18 cellular contexts compared by ENCODE assay signal in the genomic region with DNA sequence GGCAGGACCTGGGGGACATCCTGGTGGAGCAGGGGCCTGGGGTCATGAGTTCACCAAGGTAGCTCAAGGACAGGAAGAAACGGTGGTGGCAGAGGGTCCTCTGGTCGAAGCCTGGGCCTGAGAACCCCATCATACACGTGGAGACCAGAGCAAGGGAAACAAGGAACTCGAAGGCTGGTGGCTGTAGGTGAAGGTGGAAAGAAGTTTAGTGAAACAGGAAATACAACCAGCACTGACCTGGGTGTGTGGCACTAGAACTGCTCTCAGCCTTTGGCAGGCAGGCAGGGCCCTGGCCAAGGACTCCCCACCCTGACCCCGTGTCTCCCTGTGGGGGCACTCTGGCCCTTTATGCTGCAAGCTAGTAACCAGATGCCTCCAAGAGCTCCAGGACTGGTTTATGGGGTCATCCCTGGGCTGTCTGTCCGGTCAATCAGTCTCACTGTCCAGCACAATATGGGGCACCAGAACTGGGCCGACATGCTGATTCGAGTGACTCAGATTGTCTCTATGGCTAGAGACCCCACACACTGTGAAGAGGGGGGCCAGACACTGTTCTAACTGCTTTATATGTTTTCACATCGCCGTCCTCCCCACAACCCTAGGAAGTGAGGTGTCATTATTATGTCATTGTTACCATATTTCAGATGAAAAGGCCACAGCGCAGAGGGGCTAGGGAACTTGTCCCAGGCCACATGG. TPM values are rescaled to one million over a fixed set of nuclear protein-coding genes. Genes with fewer than 3 reads are reported as not detected.
"Had no signal": no experiment of that assay in that cellular context is flagged by ENCODE, and none has a peak within 500 bp of the region (broad histone marks: within the 10 kb centered on the region; RNA-seq: fewer than 3 reads in every experiment).

No MANE protein-coding gene starts in this region.

- H3K36me3 ChIP-seq: prostate gland, thyroid gland had no signal

- DNase-seq: activated CD8-positive, alpha-beta T cell treated with anti-CD3 and anti-CD28 coated beads, Interleukin-2, amount 10 ng/mL, durations not matched to agents 7 days and 5 days; activated naive CD4-positive, alpha-beta T cell treated with Interleukin-2 at 50 U/mL for 16 hours; dorsolateral prefrontal cortex; left ventricle myocardium inferior; occipital lobe; stimulated activated CD4-positive, alpha-beta T cell treated with anti-CD3 and anti-CD28 coated beads, Interleukin-15, amount 100 ng/mL, for 24 hours; stimulated activated CD4-positive, alpha-beta T cell treated with anti-CD3 and anti-CD28 coated beads, Interleukin-4, amount 100 ng/mL, for 1 hour; stimulated activated naive B cell treated with anti-CD40 and anti-IgM and Interleukin-4, amounts not matched to agents 10 μg/mL and 1 μg/mL and 100 μg/mL, for 72 hours; thyroid gland; WERI-Rb-1 had no signal

- H3K4me3 ChIP-seq: cardiac muscle cell, dorsolateral prefrontal cortex, left ventricle myocardium inferior, prostate gland, skin epidermis, thyroid gland had no signal

- H3K4me3 Mint-ChIP-seq: activated CD8-positive, alpha-beta T cell treated with anti-CD3 and anti-CD28 coated beads, Interleukin-2, amount 10 ng/mL, durations not matched to agents 7 days and 5 days had no signal

- H3K9me3 ChIP-seq: left ventricle myocardium inferior, prostate gland, thyroid gland had no signal

- H3K27ac Mint-ChIP-seq: activated CD8-positive, alpha-beta T cell treated with anti-CD3 and anti-CD28 coated beads, Interleukin-2, amount 10 ng/mL, durations not matched to agents 7 days and 5 days; stimulated activated naive B cell treated with anti-CD40 and anti-IgM and Interleukin-4, amounts not matched to agents 10 μg/mL and 1 μg/mL and 100 μg/mL, for 72 hours had no signal

- H3K9me3 Mint-ChIP-seq: stimulated activated naive B cell treated with anti-CD40 and anti-IgM and Interleukin-4, amounts not matched to agents 10 μg/mL and 1 μg/mL and 100 μg/mL, for 72 hours had no signal

- H3K27ac ChIP-seq: cardiac muscle cell, dorsolateral prefrontal cortex, left ventricle myocardium inferior, prostate gland, skin epidermis, thyroid gland, WERI-Rb-1 had no signal

RNA-seq across cellular contexts. Expression of a gene that starts 3.8 kb away (rescaled TPM):
- total RNA-seq: cardiac muscle cell; left ventricle myocardium inferior; mononuclear cell; naive thymus-derived CD8-positive, alpha-beta T cell; occipital lobe; right cardiac atrium had no signal

RNA-seq across cellular contexts. Expression of a gene that starts 12.3 kb away (rescaled TPM):
- total RNA-seq: activated CD8-positive, alpha-beta T cell treated with anti-CD3 and anti-CD28 coated beads, Interleukin-2, amount 10 ng/mL, durations not matched to agents 7 days and 5 days; cardiac muscle cell; esophagus mucosa; left ventricle myocardium inferior; mononuclear cell; naive thymus-derived CD8-positive, alpha-beta T cell; occipital lobe; right cardiac atrium; T-helper 1 cell treated with Interleukin-12 subunit alpha and Interleukin-12 subunit beta and Interleukin-4 antibody, amounts not matched to agents 30 ng/mL and 1 ng/mL, for 36 hours; thyroid gland had no signal

RNA-seq across cellular contexts. Expression of a gene that starts 19.5 kb away (rescaled TPM):
- total RNA-seq: left ventricle myocardium inferior, right cardiac atrium, thyroid gland had no signal

RNA-seq across cellular contexts. Expression of a gene that starts 25.6 kb away (rescaled TPM):
- total RNA-seq: cardiac muscle cell; esophagus mucosa; naive thymus-derived CD8-positive, alpha-beta T cell; prostate gland had no signal
